Comparison of ENCODE assay signal across 21 cellular contexts in the genomic region with DNA sequence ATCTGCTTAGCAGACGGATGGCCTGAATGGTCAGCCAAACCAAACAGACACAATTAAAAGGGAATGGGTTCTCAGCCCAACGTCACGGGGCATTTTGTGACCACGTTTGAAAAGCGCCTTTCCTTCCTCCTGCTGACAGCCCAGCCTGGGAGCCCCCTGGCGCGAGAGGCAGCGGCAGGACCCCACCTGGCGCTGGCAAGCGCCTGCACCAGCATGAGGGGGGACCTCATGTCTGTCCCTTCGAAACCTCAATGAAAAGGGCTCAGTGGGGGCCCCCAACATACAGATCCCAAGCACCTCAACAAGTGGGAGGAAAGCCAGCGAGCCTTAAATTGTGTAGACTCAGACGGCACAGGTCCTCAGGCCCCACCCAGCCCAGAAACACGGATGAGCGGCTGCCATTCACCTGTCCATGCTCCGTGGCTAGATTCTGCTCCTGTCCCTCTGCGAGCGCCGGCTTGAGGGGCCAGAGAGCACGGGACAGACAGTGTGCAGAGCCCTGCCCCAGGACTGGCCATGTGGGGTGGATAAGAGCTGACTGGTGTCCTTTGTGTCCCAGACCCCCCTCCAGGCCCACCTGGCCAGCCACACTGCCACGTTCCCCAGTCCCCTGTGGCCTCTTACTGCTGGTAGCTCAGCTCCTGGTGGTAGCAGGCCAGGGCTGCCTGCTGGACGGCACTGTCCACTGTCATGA.
A peak's percentile ranks its signal among the peaks of the same experiment; 100 is the strongest.
DNase-seq lines count a peak whose midpoint lies in the region; ATAC-seq and TF ChIP-seq lines count a peak whose summit lies in the region.
"Had no signal": no experiment of that assay in that cellular context is flagged by ENCODE, and none has a peak within 500 bp of the region (broad histone marks: within the 10 kb centered on the region; RNA-seq: fewer than 3 reads in every experiment).

No MANE protein-coding gene starts in this region.

- peaks cover 6% of the 10 kb centered on the region for H3K27me3 Mint-ChIP-seq in GM23338 (ENCODE audit: insufficient read depth, low read depth, poor library complexity)
- H3K27me3 Mint-ChIP-seq in stimulated activated memory B cell treated with anti-CD40 and anti-IgM and Interleukin-4, amounts not matched to agents 10 μg/mL and 1 μg/mL and 100 μg/mL, for 72 hours, result no peaks in the 10 kb centered on the region
- H3K27me3 Mint-ChIP-seq: CD4-positive, alpha-beta memory T cell had no signal

- H3K4me2 ChIP-seq in GM23338, result no peak overlapping the region
- H3K4me2 ChIP-seq: KMS-11 had no signal

- H3K27me3 ChIP-seq in GM23338 (ENCODE audit: insufficient read depth), result no peaks in the 10 kb centered on the region
- H3K27me3 ChIP-seq: SJSA1 had no signal

- TF ChIP-seq CTCF in GM23338 (conservative IDR thresholded peaks at IDR 0.05; ENCODE audit: low read depth in 2 of 2) (no peak), VCaP (conservative IDR thresholded peaks at IDR 0.05) (no peak)

- H3K4me1 Mint-ChIP-seq in GM23338, result no peaks in the 10 kb centered on the region; the same call in 1 of the 3 replicates
- no peaks in the 10 kb centered on the region for H3K4me1 Mint-ChIP-seq in stimulated activated memory B cell treated with anti-CD40 and anti-IgM and Interleukin-4, amounts not matched to agents 10 μg/mL and 1 μg/mL and 100 μg/mL, for 72 hours
- H3K4me1 Mint-ChIP-seq: CD4-positive, alpha-beta memory T cell had no signal

- H3K36me3 Mint-ChIP-seq in GM23338 (ENCODE audit: low read depth), result peaks cover 30% of the 10 kb centered on the region
- no peaks in the 10 kb centered on the region for H3K36me3 Mint-ChIP-seq in stimulated activated memory B cell treated with anti-CD40 and anti-IgM and Interleukin-4, amounts not matched to agents 10 μg/mL and 1 μg/mL and 100 μg/mL, for 72 hours
- H3K36me3 Mint-ChIP-seq: CD4-positive, alpha-beta memory T cell; IgD-negative memory B cell had no signal

- DNase-seq in Right ventricle myocardium inferior (ENCODE audit: missing footprints), result peak; percentile 18
- DNase-seq in Right ventricle myocardium superior, result no peak
- no peak for DNase-seq in GM23338 (ENCODE audit: low spot score)
- DNase-seq in posterior vena cava (ENCODE audit: low spot score), result peak; percentile 56
- no peak for DNase-seq in iPS-NIHi11 (ENCODE audit: low spot score)
- DNase-seq: CD4-positive, alpha-beta memory T cell; COR-L47; DMS53; MM.1S; NCI-H1048; NCI-H1436; NCI-H187; NCI-H2081 treated with DMSO at 0.1 percent for 48 hours; NCI-H2171; NCI-H510A had no signal

- H3F3A ChIP-seq in GM23338 (replicated peaks; ENCODE audit: low read depth), result no peaks in the 10 kb centered on the region

- H3K79me2 ChIP-seq in GM23338 (replicated peaks; ENCODE audit: insufficient read depth), result no peaks in the 10 kb centered on the region

- H4K20me1 ChIP-seq in GM23338 (replicated peaks; ENCODE audit: insufficient read depth), result no peaks in the 10 kb centered on the region; the same call in 1 of the 2 replicates

- no peak overlapping the region for H3K4me3 Mint-ChIP-seq in GM23338
- no peak overlapping the region for H3K4me3 Mint-ChIP-seq in stimulated activated memory B cell treated with anti-CD40 and anti-IgM and Interleukin-4, amounts not matched to agents 10 μg/mL and 1 μg/mL and 100 μg/mL, for 72 hours
- H3K4me3 Mint-ChIP-seq: CD4-positive, alpha-beta memory T cell; IgD-negative memory B cell had no signal

- no peaks in the 10 kb centered on the region for H3K4me1 ChIP-seq in GM23338 (ENCODE audit: insufficient read depth)
- H3K4me1 ChIP-seq: SJSA1 had no signal

- H3K27ac ChIP-seq in GM23338 (ENCODE audit: low read depth), result no peak overlapping the region
- peak overlapping the region; percentile 70 for H3K27ac ChIP-seq in VCaP
- H3K27ac ChIP-seq: KMS-11, SJSA1 had no signal

- H3K27ac Mint-ChIP-seq in GM23338, result 0 out of 2 replicates have a peak overlapping the region, but pooled peaks have one; percentile 65
- H3K27ac Mint-ChIP-seq in stimulated activated memory B cell treated with anti-CD40 and anti-IgM and Interleukin-4, amounts not matched to agents 10 μg/mL and 1 μg/mL and 100 μg/mL, for 72 hours, result no peak overlapping the region
- H3K27ac Mint-ChIP-seq: CD4-positive, alpha-beta memory T cell had no signal

- H3K36me3 ChIP-seq in GM23338 (ENCODE audit: insufficient read depth), result no peaks in the 10 kb centered on the region

- intact Hi-C loops in Right ventricle myocardium inferior (cut with DNase I) (no loop called here), Right ventricle myocardium superior (cut with DNase I) (no loop called here), posterior vena cava (cut with DNase I) (no loop called here)

- no peaks in the 10 kb centered on the region for H3K9me2 ChIP-seq in GM23338 (ENCODE audit: insufficient read depth)

- no peak overlapping the region for H3K4me3 ChIP-seq in GM23338
- H3K4me3 ChIP-seq: SJSA1 had no signal

- H2AFZ ChIP-seq in GM23338, result no peak overlapping the region

- ATAC-seq in Right ventricle myocardium inferior, result no peak
- ATAC-seq in Right ventricle myocardium superior (ENCODE audit: poor library complexity), result no peak
- no peak for ATAC-seq in GM23338
- ATAC-seq in stimulated activated memory B cell treated with anti-CD40 and anti-IgM and Interleukin-4, amounts not matched to agents 10 μg/mL and 1 μg/mL and 100 μg/mL, for 72 hours, result no peak
- ATAC-seq in HG02970 (IDR thresholded peaks at IDR 0.05; ENCODE audit: low FRiP score, unreplicated experiment), result no peak

- H3K9me3 Mint-ChIP-seq in GM23338, result no peaks in the 10 kb centered on the region
- no peaks in the 10 kb centered on the region for H3K9me3 Mint-ChIP-seq in stimulated activated memory B cell treated with anti-CD40 and anti-IgM and Interleukin-4, amounts not matched to agents 10 μg/mL and 1 μg/mL and 100 μg/mL, for 72 hours
- H3K9me3 Mint-ChIP-seq: CD4-positive, alpha-beta memory T cell; IgD-negative memory B cell had no signal

TF ChIP-seq in GM23338, 12 proteins besides CTCF, POLR2A, EP300 and RAD21 (continues in another document):
- TF ChIP-seq NANOG (IDR thresholded peaks at IDR 0.05; ENCODE audit: borderline replicate concordance), result no peak
- TF ChIP-seq, protein P1, sequence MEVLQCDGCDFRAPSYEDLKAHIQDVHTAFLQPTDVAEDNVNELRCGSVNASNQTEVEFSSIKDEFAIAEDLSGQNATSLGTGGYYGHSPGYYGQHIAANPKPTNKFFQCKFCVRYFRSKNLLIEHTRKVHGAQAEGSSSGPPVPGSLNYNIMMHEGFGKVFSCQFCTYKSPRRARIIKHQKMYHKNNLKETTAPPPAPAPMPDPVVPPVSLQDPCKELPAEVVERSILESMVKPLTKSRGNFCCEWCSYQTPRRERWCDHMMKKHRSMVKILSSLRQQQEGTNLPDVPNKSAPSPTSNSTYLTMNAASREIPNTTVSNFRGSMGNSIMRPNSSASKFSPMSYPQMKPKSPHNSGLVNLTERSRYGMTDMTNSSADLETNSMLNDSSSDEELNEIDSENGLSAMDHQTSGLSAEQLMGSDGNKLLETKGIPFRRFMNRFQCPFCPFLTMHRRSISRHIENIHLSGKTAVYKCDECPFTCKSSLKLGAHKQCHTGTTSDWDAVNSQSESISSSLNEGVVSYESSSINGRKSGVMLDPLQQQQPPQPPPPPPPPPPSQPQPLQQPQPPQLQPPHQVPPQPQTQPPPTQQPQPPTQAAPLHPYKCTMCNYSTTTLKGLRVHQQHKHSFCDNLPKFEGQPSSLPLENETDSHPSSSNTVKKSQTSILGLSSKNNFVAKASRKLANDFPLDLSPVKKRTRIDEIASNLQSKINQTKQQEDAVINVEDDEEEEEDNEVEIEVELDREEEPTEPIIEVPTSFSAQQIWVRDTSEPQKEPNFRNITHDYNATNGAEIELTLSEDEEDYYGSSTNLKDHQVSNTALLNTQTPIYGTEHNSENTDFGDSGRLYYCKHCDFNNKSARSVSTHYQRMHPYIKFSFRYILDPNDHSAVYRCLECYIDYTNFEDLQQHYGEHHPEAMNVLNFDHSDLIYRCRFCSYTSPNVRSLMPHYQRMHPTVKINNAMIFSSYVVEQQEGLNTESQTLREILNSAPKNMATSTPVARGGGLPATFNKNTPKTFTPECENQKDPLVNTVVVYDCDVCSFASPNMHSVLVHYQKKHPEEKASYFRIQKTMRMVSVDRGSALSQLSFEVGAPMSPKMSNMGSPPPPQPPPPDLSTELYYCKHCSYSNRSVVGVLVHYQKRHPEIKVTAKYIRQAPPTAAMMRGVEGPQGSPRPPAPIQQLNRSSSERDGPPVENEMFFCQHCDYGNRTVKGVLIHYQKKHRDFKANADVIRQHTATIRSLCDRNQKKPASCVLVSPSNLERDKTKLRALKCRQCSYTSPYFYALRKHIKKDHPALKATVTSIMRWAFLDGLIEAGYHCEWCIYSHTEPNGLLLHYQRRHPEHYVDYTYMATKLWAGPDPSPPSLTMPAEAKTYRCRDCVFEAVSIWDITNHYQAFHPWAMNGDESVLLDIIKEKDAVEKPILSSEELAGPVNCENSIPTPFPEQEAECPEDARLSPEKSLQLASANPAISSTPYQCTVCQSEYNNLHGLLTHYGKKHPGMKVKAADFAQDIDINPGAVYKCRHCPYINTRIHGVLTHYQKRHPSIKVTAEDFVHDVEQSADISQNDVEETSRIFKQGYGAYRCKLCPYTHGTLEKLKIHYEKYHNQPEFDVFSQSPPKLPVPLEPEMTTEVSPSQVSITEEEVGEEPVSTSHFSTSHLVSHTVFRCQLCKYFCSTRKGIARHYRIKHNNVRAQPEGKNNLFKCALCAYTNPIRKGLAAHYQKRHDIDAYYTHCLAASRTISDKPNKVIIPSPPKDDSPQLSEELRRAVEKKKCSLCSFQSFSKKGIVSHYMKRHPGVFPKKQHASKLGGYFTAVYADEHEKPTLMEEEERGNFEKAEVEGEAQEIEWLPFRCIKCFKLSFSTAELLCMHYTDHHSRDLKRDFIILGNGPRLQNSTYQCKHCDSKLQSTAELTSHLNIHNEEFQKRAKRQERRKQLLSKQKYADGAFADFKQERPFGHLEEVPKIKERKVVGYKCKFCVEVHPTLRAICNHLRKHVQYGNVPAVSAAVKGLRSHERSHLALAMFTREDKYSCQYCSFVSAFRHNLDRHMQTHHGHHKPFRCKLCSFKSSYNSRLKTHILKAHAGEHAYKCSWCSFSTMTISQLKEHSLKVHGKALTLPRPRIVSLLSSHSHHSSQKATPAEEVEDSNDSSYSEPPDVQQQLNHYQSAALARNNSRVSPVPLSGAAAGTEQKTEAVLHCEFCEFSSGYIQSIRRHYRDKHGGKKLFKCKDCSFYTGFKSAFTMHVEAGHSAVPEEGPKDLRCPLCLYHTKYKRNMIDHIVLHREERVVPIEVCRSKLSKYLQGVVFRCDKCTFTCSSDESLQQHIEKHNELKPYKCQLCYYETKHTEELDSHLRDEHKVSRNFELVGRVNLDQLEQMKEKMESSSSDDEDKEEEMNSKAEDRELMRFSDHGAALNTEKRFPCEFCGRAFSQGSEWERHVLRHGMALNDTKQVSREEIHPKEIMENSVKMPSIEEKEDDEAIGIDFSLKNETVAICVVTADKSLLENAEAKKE (CRISPR knock-in tag; IDR thresholded peaks at IDR 0.05), result no peak
- TF ChIP-seq EZH2 (IDR thresholded peaks at IDR 0.05; ENCODE audit: low read depth, unreplicated experiment), result no peak
- TF ChIP-seq ZNF331 (CRISPR knock-in tag; IDR thresholded peaks at IDR 0.05; ENCODE audit: low read depth), result no peak
- TF ChIP-seq CREB1 (CRISPR knock-in tag; IDR thresholded peaks at IDR 0.05; ENCODE audit: low read depth), result no peak
- no peak for TF ChIP-seq JUNB (IDR thresholded peaks at IDR 0.05; ENCODE audit: unreplicated experiment)

Comparison
In these comparisons a context has a peak if more than half of its experiments do, and no peak if none do; other contexts are left out.
1. DNase-seq: peak in Right ventricle myocardium inferior (single experiment) and posterior vena cava (single experiment); none in Right ventricle myocardium superior (single experiment), GM23338 (single experiment) and iPS-NIHi11 (single experiment).